ENCODE assay signal across 8 cellular contexts in the genomic region with DNA sequence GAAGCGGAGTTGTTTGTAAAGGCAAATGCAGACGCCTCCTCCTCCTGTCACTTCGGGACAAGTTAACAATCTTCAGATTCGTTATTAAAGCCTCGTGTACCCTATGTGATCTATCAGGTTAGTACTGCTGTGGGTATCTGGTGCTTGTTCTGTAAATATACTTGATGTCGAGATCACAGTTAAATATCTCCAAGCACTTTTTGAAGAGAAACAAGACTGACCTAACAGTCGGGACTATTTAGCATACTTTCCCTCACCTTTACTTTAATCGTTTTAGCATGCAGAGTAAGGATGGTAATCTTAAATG.
DNase-seq lines count a peak whose midpoint lies in the region; ATAC-seq, FAIRE-seq and TF ChIP-seq lines count a peak whose summit lies in the region.

No MANE protein-coding gene starts in this region.

- DNase-seq in GM19239 (ENCODE audit: insufficient read length, low spot score) = no peak
- no peak for DNase-seq in RWPE2 (ENCODE audit: low spot score)
- DNase-seq in fibroblast of mammary gland (ENCODE audit: low read depth) = no peak
- DNase-seq in retinal pigment epithelial cell (ENCODE audit: low read depth) = no peak
- no peak for DNase-seq in COLO668 (lab: John Stamatoyannopoulos, UW; ENCODE audit: unreplicated experiment)
- no peak for DNase-seq in GM03348 (ENCODE audit: low spot score)
- no peak for DNase-seq in EL
- no peak for DNase-seq in SKM-1 (lab: John Stamatoyannopoulos, UW; ENCODE audit: unreplicated experiment)

- TF ChIP-seq CTCF in RWPE2 (IDR thresholded peaks at IDR 0.05; ENCODE audit: poor library complexity, severe bottlenecking) (no peak), fibroblast of mammary gland (conservative IDR thresholded peaks at IDR 0.05; ENCODE audit: control insufficient read depth, insufficient read depth, low read depth, low read length) (no peak), retinal pigment epithelial cell (conservative IDR thresholded peaks at IDR 0.05; ENCODE audit: low read depth, low read length) (no peak)

- H3K4me1 ChIP-seq in RWPE2 (ENCODE audit: insufficient read depth, poor library complexity, severe bottlenecking) = peaks cover 12% of the 10 kb centered on the region

- H3K27ac ChIP-seq in RWPE2 (ENCODE audit: poor library complexity, severe bottlenecking) = peak overlapping the region; percentile 72

- peaks cover 11% of the 10 kb centered on the region; the same call in 1 of the 2 replicates for H3K36me3 ChIP-seq in RWPE2 (ENCODE audit: low read depth)

- ATAC-seq in RWPE2 (ENCODE audit: low read depth) = no peak; the same call in 2 of the 3 replicates

- H3K27me3 ChIP-seq in RWPE2 (ENCODE audit: insufficient read depth, poor library complexity, severe bottlenecking) = no peaks in the 10 kb centered on the region

- H3K4me3 ChIP-seq in RWPE2 (ENCODE audit: severe bottlenecking) = peak overlapping the region; percentile 57
- peak overlapping the region; percentile 86 for H3K4me3 ChIP-seq in fibroblast of mammary gland (ENCODE audit: control insufficient read depth, low read depth, low read length)
- peak overlapping the region; percentile 93 for H3K4me3 ChIP-seq in retinal pigment epithelial cell (ENCODE audit: low read length)

- no peaks in the 10 kb centered on the region for H3K9me3 ChIP-seq in RWPE2 (ENCODE audit: severe bottlenecking)

- FAIRE-seq in GM19239 (lab: Jason Lieb, UNC) = peak; percentile 83
